In genomic region chr14:30874999-30875787, GRCh38 we compare ENCODE assay signal across 8 cellular contexts. TPM values are rescaled to one million over a fixed set of nuclear protein-coding genes. Genes with fewer than 3 reads are reported as not detected.
A peak's percentile ranks its signal among the peaks of the same experiment; 100 is the strongest.
DNase-seq lines count a peak whose midpoint lies in the region; ATAC-seq and TF ChIP-seq lines count a peak whose summit lies in the region.

No MANE protein-coding gene starts in this region.

- POLR2A ChIA-PET in activated naive CD8-positive, alpha-beta T cell treated with anti-CD3 and anti-CD28 coated beads, Interleukin-2, amount 10 ng/mL, durations not matched to agents 7 days and 5 days (lab: Charles Lee), result no interaction called here

- H3K9ac ChIP-seq in iPS-20b (ENCODE audit: low read depth, low read length), result peak overlapping the region; percentile 19

- H3K4me3 Mint-ChIP-seq in activated naive CD8-positive, alpha-beta T cell treated with anti-CD3 and anti-CD28 coated beads, Interleukin-2, amount 10 ng/mL, durations not matched to agents 7 days and 5 days, result peak overlapping the region; percentile 84

- peak; percentile 21 for ATAC-seq in GM21619 (IDR thresholded peaks at IDR 0.05; ENCODE audit: unreplicated experiment)
- peak; percentile 22 for ATAC-seq in activated naive CD8-positive, alpha-beta T cell treated with anti-CD3 and anti-CD28 coated beads, Interleukin-2, amount 10 ng/mL, durations not matched to agents 7 days and 5 days (ENCODE audit: low read depth)

- peaks cover 21% of the 10 kb centered on the region for H3K4me1 ChIP-seq in iPS-20b (ENCODE audit: insufficient read depth, low read length)

- H3K27me3 Mint-ChIP-seq in activated naive CD8-positive, alpha-beta T cell treated with anti-CD3 and anti-CD28 coated beads, Interleukin-2, amount 10 ng/mL, durations not matched to agents 7 days and 5 days, result peaks cover 44% of the 10 kb centered on the region

- H3K27ac Mint-ChIP-seq in activated naive CD8-positive, alpha-beta T cell treated with anti-CD3 and anti-CD28 coated beads, Interleukin-2, amount 10 ng/mL, durations not matched to agents 7 days and 5 days, result no peak overlapping the region

- peak; percentile 47 for DNase-seq in GM12865 (ENCODE audit: low read depth)
- peak; percentile 75 for DNase-seq in HuH-7 (ENCODE audit: low spot score)
- no peak for DNase-seq in activated naive CD8-positive, alpha-beta T cell treated with anti-CD3 and anti-CD28 coated beads, Interleukin-2, amount 10 ng/mL, durations not matched to agents 7 days and 5 days
- DNase-seq in stimulated activated CD4-positive, alpha-beta T cell treated with anti-CD3 and anti-CD28 coated beads, Interleukin-4, amount 100 ng/mL, for 1 hour, result peak; percentile 5
- no peak for DNase-seq in midbrain (lab: John Stamatoyannopoulos, UW)
- DNase-seq in NCI-H2196 (lab: John Stamatoyannopoulos, UW; ENCODE audit: unreplicated experiment), result no peak

- no peak for TF ChIP-seq CTCF in GM12865 (IDR thresholded peaks at IDR 0.05; ENCODE audit: insufficient read depth, low read depth, low read length, missing control alignments)

- H3K27me3 ChIP-seq in iPS-20b (ENCODE audit: insufficient read depth, low read length), result peaks cover 47% of the 10 kb centered on the region

- peaks cover 12% of the 10 kb centered on the region for H3K4me1 Mint-ChIP-seq in activated naive CD8-positive, alpha-beta T cell treated with anti-CD3 and anti-CD28 coated beads, Interleukin-2, amount 10 ng/mL, durations not matched to agents 7 days and 5 days

- no peaks in the 10 kb centered on the region for H3K9me3 Mint-ChIP-seq in activated naive CD8-positive, alpha-beta T cell treated with anti-CD3 and anti-CD28 coated beads, Interleukin-2, amount 10 ng/mL, durations not matched to agents 7 days and 5 days

- H3K4me3 ChIP-seq in GM12865 (ENCODE audit: low read depth, low read length) (peak overlapping the region; percentile 61), iPS-20b (ENCODE audit: low read length) (peak overlapping the region; percentile 61)

- H3K9me3 ChIP-seq in iPS-20b (ENCODE audit: insufficient read depth, low read depth, low read length), result no peaks in the 10 kb centered on the region

- H3K27ac ChIP-seq in iPS-20b (ENCODE audit: low read length), result no peak overlapping the region

- H3K36me3 Mint-ChIP-seq in activated naive CD8-positive, alpha-beta T cell treated with anti-CD3 and anti-CD28 coated beads, Interleukin-2, amount 10 ng/mL, durations not matched to agents 7 days and 5 days, result peaks cover 2% of the 10 kb centered on the region

- H3K36me3 ChIP-seq in iPS-20b (ENCODE audit: insufficient read depth, low read depth, low read length), result peaks cover 7% of the 10 kb centered on the region; the same call in 1 of the 2 replicates

RNA-seq across cellular contexts. Expression of gene COCH, which starts 0.8 kb away (rescaled TPM):
- 1 to 10 TPM; 2.2 to 2.8 TPM for total RNA-seq in activated naive CD8-positive, alpha-beta T cell treated with anti-CD3 and anti-CD28 coated beads, Interleukin-2, amount 10 ng/mL, durations not matched to agents 7 days and 5 days

Comparison
In these comparisons a context has a peak if more than half of its experiments do, and no peak if none do; other contexts are left out.
1. DNase-seq: peak in GM12865 (single experiment), HuH-7 (single experiment) and stimulated activated CD4-positive, alpha-beta T cell treated with anti-CD3 and anti-CD28 coated beads, Interleukin-4, amount 100 ng/mL, for 1 hour (single experiment); none in activated naive CD8-positive, alpha-beta T cell treated with anti-CD3 and anti-CD28 coated beads, Interleukin-2, amount 10 ng/mL, durations not matched to agents 7 days and 5 days (single experiment), midbrain (single experiment) and NCI-H2196 (single experiment).